In the genomic region with DNA sequence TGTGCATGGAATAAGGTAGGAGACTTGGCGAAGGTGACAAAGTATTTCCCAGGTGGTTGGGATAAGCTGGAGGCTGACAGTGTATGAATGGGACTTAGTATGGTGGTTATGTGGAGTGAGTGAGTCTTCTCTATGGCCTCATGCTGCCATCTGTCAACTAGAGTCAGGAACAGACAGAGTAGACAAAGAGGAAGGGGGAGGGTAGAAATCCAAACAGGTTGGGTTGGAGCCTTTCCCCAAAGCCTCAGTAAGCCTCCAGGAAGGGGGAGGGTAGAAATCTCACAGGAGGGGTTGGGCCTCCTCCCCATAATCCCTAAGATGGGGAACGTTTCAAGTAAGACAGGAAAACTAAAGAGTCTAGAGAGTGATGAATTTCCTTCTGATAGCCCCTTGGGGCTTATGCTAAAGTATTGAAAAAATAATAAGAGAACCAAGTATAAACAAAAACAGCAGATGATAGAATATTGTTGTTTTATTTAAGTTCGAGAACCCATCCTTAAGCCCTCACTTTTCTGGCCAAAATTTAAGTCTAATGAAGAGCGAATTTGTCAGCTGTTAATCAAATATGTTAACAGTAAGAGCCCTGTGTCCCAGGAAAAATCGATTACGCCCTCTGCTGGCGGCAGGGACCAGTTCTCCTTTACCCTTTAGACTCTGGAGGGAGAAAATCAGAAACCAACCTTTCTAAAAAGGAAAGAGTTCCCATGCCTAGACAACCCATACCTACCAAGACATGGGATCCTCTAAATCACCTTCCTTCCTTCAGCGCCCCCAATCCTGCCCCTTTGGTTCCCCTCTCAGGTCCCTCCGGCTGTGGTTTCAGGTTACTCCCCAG, we compare ENCODE assay signal across 8 cellular contexts.
A peak's percentile ranks its signal among the peaks of the same experiment; 100 is the strongest.
DNase-seq lines count a peak whose midpoint lies in the region; ATAC-seq and TF ChIP-seq lines count a peak whose summit lies in the region.

No MANE protein-coding gene starts in this region.

- no peaks in the 10 kb centered on the region for H3K36me3 Mint-ChIP-seq in activated T-cell treated with anti-CD3 and anti-CD28 coated beads, Interleukin-2, amount 50 U/mL, for 24 hours (ENCODE audit: low read depth)
- H3K36me3 Mint-ChIP-seq in nephron (ENCODE audit: low read depth) = no peaks in the 10 kb centered on the region

- peak overlapping the region; percentile 71 for H3K27ac ChIP-seq in OCI-LY3 (ENCODE audit: low read length)

- peak overlapping the region; percentile 41; the same call in 1 of the 2 replicates for H3K9ac ChIP-seq in OCI-LY3 (ENCODE audit: low read length)

- H4K20me1 ChIP-seq in OCI-LY3 (ENCODE audit: insufficient read depth, low read length) = no peaks in the 10 kb centered on the region

- H3K9me3 ChIP-seq in OCI-LY3 (ENCODE audit: insufficient read depth, low read length) = no peaks in the 10 kb centered on the region

- peak; percentile 96 for TF ChIP-seq CTCF in OCI-LY3 (IDR thresholded peaks at IDR 0.05; ENCODE audit: low read depth, low read length)
- peak; percentile 83 for TF ChIP-seq CTCF in fibroblast of mammary gland (conservative IDR thresholded peaks at IDR 0.05; ENCODE audit: control insufficient read depth, insufficient read depth, low read depth, low read length)
- peak; percentile 61 to 83 (median 82) for TF ChIP-seq CTCF in nephron (IDR thresholded peaks at IDR 0.05; ENCODE audit: unreplicated experiment in 3 of 3)

- peaks cover 40% of the 10 kb centered on the region for H3K4me1 ChIP-seq in OCI-LY3 (ENCODE audit: low read length)

- peak; percentile 65 for ATAC-seq in GM19395 (IDR thresholded peaks at IDR 0.05; ENCODE audit: unreplicated experiment)
- peak; percentile 40 for ATAC-seq in HG03558 (IDR thresholded peaks at IDR 0.05; ENCODE audit: extremely low read depth, unreplicated experiment)

- H3K9me3 Mint-ChIP-seq in activated T-cell treated with anti-CD3 and anti-CD28 coated beads, Interleukin-2, amount 50 U/mL, for 24 hours = no peaks in the 10 kb centered on the region
- H3K9me3 Mint-ChIP-seq in nephron = no peaks in the 10 kb centered on the region

- DNase-seq in CD1c-positive myeloid dendritic cell (ENCODE audit: extremely low spot score) (peak; percentile 68), fibroblast of mammary gland (ENCODE audit: low read depth) (peak; percentile 66)
- peak; percentile 75 for DNase-seq in activated T-cell treated with anti-CD3 and anti-CD28 coated beads, Interleukin-2, amount 50 U/mL, for 24 hours
- peak; percentile 19 to 52 (median 47) for DNase-seq in stimulated activated naive CD4-positive, alpha-beta T cell (lab: John Stamatoyannopoulos, UW)

- H3K4me2 ChIP-seq in OCI-LY3 (ENCODE audit: low read length) = peak overlapping the region; percentile 85

- no peak overlapping the region for H3K27ac Mint-ChIP-seq in activated T-cell treated with anti-CD3 and anti-CD28 coated beads, Interleukin-2, amount 50 U/mL, for 24 hours
- peak overlapping the region; percentile 57 to 87 (median 75) for H3K27ac Mint-ChIP-seq in nephron

- H3K79me2 ChIP-seq in OCI-LY3 (ENCODE audit: low read length) = no peaks in the 10 kb centered on the region

- peak overlapping the region; percentile 69 for H3K4me3 ChIP-seq in OCI-LY3 (ENCODE audit: low read length)
- H3K4me3 ChIP-seq in fibroblast of mammary gland (ENCODE audit: control insufficient read depth, low read depth, low read length) = peak overlapping the region; percentile 49

- no peak overlapping the region for H3K4me3 Mint-ChIP-seq in activated T-cell treated with anti-CD3 and anti-CD28 coated beads, Interleukin-2, amount 50 U/mL, for 24 hours
- peak overlapping the region; percentile 75 to 84 (median 78) for H3K4me3 Mint-ChIP-seq in nephron

- H2AFZ ChIP-seq in OCI-LY3 (ENCODE audit: low read depth, low read length) = peak overlapping the region; percentile 17; the same call in 1 of the 2 replicates

- H3K27me3 ChIP-seq in OCI-LY3 (ENCODE audit: low read depth, low read length) = peaks cover 19% of the 10 kb centered on the region

- H3K4me1 Mint-ChIP-seq in activated T-cell treated with anti-CD3 and anti-CD28 coated beads, Interleukin-2, amount 50 U/mL, for 24 hours (ENCODE audit: low read depth) = peaks cover 5% of the 10 kb centered on the region
- H3K4me1 Mint-ChIP-seq in nephron = peaks cover 49% of the 10 kb centered on the region

- peaks cover 14% of the 10 kb centered on the region for H3K27me3 Mint-ChIP-seq in activated T-cell treated with anti-CD3 and anti-CD28 coated beads, Interleukin-2, amount 50 U/mL, for 24 hours
- peaks cover 26% of the 10 kb centered on the region for H3K27me3 Mint-ChIP-seq in nephron (ENCODE audit: low read depth)

- no peaks in the 10 kb centered on the region for H3K36me3 ChIP-seq in OCI-LY3 (replicated peaks; ENCODE audit: low read depth, low read length)

Comparison
In these comparisons a context has a peak if more than half of its experiments do, and no peak if none do; other contexts are left out.
1. Peak in every context shown above with its lines: DNase-seq, ATAC-seq, H3K4me3 ChIP-seq and H3K27ac ChIP-seq.